ENCODE assay signal across 36 cellular contexts in the genomic region with DNA sequence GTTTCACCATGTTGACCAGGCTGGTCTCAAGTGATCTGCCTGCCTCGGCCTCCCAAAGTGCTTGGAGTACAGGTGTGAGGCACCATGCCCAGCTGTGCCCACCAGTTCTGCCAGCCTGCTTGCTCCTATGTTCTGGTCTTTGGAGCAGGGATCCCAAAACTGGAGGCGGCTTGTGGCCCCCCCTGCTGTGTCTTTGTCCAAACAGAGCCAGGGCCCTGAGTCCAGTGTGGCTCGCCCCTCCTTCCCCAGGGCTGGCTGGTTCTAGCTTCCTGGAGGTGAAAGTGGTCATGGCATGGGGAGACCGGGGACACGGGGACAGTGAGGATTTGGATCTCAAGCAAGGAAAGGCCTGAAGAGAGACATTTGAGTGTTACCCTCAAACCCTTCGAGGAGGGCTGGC.
"Had no signal": no experiment of that assay in that cellular context is flagged by ENCODE, and none has a peak within 500 bp of the region (broad histone marks: within the 10 kb centered on the region; RNA-seq: fewer than 3 reads in every experiment).

No MANE protein-coding gene starts in this region.

- H3K27me3 Mint-ChIP-seq: activated CD4-positive, alpha-beta memory T cell treated with anti-CD3 and anti-CD28 coated beads, Interleukin-2, amount 10 ng/mL, durations not matched to agents 7 days and 5 days; activated CD8-positive, alpha-beta memory T cell treated with anti-CD3 and anti-CD28 coated beads, Interleukin-2, amount 10 ng/mL, durations not matched to agents 7 days and 5 days; activated naive CD4-positive, alpha-beta T cell treated with anti-CD3 and anti-CD28 coated beads, Interleukin-2, amount 50 U/mL, for 24 hours; activated naive CD8-positive, alpha-beta T cell treated with anti-CD3 and anti-CD28 coated beads, Interleukin-2, amount 10 ng/mL, durations not matched to agents 7 days and 5 days; T-cell had no signal

- H3K36me3 Mint-ChIP-seq: activated CD8-positive, alpha-beta memory T cell treated with anti-CD3 and anti-CD28 coated beads, Interleukin-2, amount 10 ng/mL, durations not matched to agents 7 days and 5 days; activated naive CD4-positive, alpha-beta T cell treated with anti-CD3 and anti-CD28 coated beads, Interleukin-2, amount 50 U/mL, for 24 hours; activated naive CD8-positive, alpha-beta T cell treated with anti-CD3 and anti-CD28 coated beads, Interleukin-2, amount 10 ng/mL, durations not matched to agents 7 days and 5 days; T-cell had no signal

- H3K27ac Mint-ChIP-seq: activated CD4-positive, alpha-beta memory T cell treated with anti-CD3 and anti-CD28 coated beads, Interleukin-2, amount 10 ng/mL, durations not matched to agents 7 days and 5 days; activated CD8-positive, alpha-beta memory T cell treated with anti-CD3 and anti-CD28 coated beads, Interleukin-2, amount 10 ng/mL, durations not matched to agents 7 days and 5 days; activated naive CD4-positive, alpha-beta T cell treated with anti-CD3 and anti-CD28 coated beads, Interleukin-2, amount 50 U/mL, for 24 hours; activated naive CD8-positive, alpha-beta T cell treated with anti-CD3 and anti-CD28 coated beads, Interleukin-2, amount 10 ng/mL, durations not matched to agents 7 days and 5 days; T-cell had no signal

- H3K9me3 ChIP-seq: body of pancreas, breast epithelium, Peyer's patch had no signal

- DNase-seq: activated CD4-positive, alpha-beta memory T cell treated with anti-CD3 and anti-CD28 coated beads, Interleukin-2, amount 10 ng/mL, durations not matched to agents 7 days and 5 days; activated CD4-positive, alpha-beta T cell treated with anti-CD3 and anti-CD28 coated beads for 1 hour; activated CD4-positive, alpha-beta T cell treated with anti-CD3 and anti-CD28 coated beads for 48 hours; activated CD4-positive, CD25-positive, alpha-beta regulatory T cell; activated CD8-positive, alpha-beta memory T cell treated with anti-CD3 and anti-CD28 coated beads for 24 hours; activated CD8-positive, alpha-beta memory T cell treated with anti-CD3 and anti-CD28 coated beads, Interleukin-2, amount 10 ng/mL, durations not matched to agents 7 days and 5 days; activated CD8-positive, alpha-beta memory T cell treated with anti-CD3 and anti-CD28 coated beads, Interleukin-2, amount 50 U/mL, for 48 hours; activated effector memory CD4-positive, alpha-beta T cell treated with anti-CD3 and anti-CD28 coated beads, Interleukin-2, amount 50 U/mL, for 16 hours; activated naive CD4-positive, alpha-beta T cell treated with Interleukin-2 at 50 U/mL for 16 hours; activated naive CD8-positive, alpha-beta T cell treated with anti-CD3 and anti-CD28 coated beads, Interleukin-2, amount 10 ng/mL, durations not matched to agents 7 days and 5 days; activated T-cell treated with anti-CD3 and anti-CD28 coated beads, Interleukin-2, amount 50 U/mL, for 48 hours; amygdala; body of pancreas; cerebellar nuclear complex; Kasumi-1; KG1; MM.1S; MV-4-11; NCI-H1436 treated with DMSO at 0.1 percent for 48 hours; NCI-H1694 treated with DMSO at 0.1 percent for 48 hours; NCI-H2171; NCI-H510A; NCI-H526; NCI-H748 treated with DMSO at 0.1 percent for 48 hours; NK-92 treated with Interleukin-12 subunit alpha and Interleukin-12 subunit beta, amount 100 ng/mL, for 24 hours; PC-3; Peyer's patch; RPMI8226; SIG-M5; T-cell; T-helper 2 cell; T-helper 9 cell; WERI-Rb-1 had no signal

- H3K27me3 ChIP-seq: body of pancreas, breast epithelium, Peyer's patch had no signal

- H3K9me3 Mint-ChIP-seq: activated CD4-positive, alpha-beta memory T cell treated with anti-CD3 and anti-CD28 coated beads, Interleukin-2, amount 10 ng/mL, durations not matched to agents 7 days and 5 days; activated naive CD4-positive, alpha-beta T cell treated with anti-CD3 and anti-CD28 coated beads, Interleukin-2, amount 50 U/mL, for 24 hours; activated naive CD8-positive, alpha-beta T cell treated with anti-CD3 and anti-CD28 coated beads, Interleukin-2, amount 10 ng/mL, durations not matched to agents 7 days and 5 days; T-cell had no signal

- H3K4me3 ChIP-seq: body of pancreas, breast epithelium, Peyer's patch had no signal

- H3K4me1 ChIP-seq: breast epithelium had no signal

- H3K36me3 ChIP-seq: breast epithelium had no signal

- H3K4me3 Mint-ChIP-seq: activated CD4-positive, alpha-beta memory T cell treated with anti-CD3 and anti-CD28 coated beads, Interleukin-2, amount 10 ng/mL, durations not matched to agents 7 days and 5 days; activated CD8-positive, alpha-beta memory T cell treated with anti-CD3 and anti-CD28 coated beads, Interleukin-2, amount 10 ng/mL, durations not matched to agents 7 days and 5 days; activated naive CD4-positive, alpha-beta T cell treated with anti-CD3 and anti-CD28 coated beads, Interleukin-2, amount 50 U/mL, for 24 hours; activated naive CD8-positive, alpha-beta T cell treated with anti-CD3 and anti-CD28 coated beads, Interleukin-2, amount 10 ng/mL, durations not matched to agents 7 days and 5 days; T-cell had no signal

- ATAC-seq: PC-3 had no signal

- FAIRE-seq: astrocyte had no signal

- H3K27ac ChIP-seq: body of pancreas, breast epithelium, Peyer's patch, WERI-Rb-1 had no signal
